ENCODE assay signal across 8 cellular contexts in genomic region chr1:240691521-240692338, GRCh38.
DNase-seq lines count a peak whose midpoint lies in the region; ATAC-seq and TF ChIP-seq lines count a peak whose summit lies in the region.

No MANE protein-coding gene starts in this region.

- no peak overlapping the region for H3K4me3 Mint-ChIP-seq in osteocyte (ENCODE audit: unreplicated experiment)

- H3K36me3 Mint-ChIP-seq in osteocyte (ENCODE audit: unreplicated experiment): no peaks in the 10 kb centered on the region

- H3K27me3 ChIP-seq in AG04450 (ENCODE audit: control insufficient read depth, insufficient read depth, low read length) (no peaks in the 10 kb centered on the region), fibroblast of lung (ENCODE audit: control insufficient read depth, insufficient read depth, low read length) (no peaks in the 10 kb centered on the region)

- no peaks in the 10 kb centered on the region for H3K9me3 Mint-ChIP-seq in osteocyte (ENCODE audit: unreplicated experiment)

- peak overlapping the region; percentile 49 for H3K4me2 ChIP-seq in fibroblast of lung (ENCODE audit: extremely low read depth, insufficient read depth, low read length)

- in situ Hi-C loops in GM13976 (cut with MboI; ENCODE audit: low sequenced_read_pairs, unreplicated experiment): no loop called here

- no peaks in the 10 kb centered on the region for H3K9me3 ChIP-seq in AG04450 (ENCODE audit: control insufficient read depth, insufficient read depth, low read length)
- no peaks in the 10 kb centered on the region for H3K9me3 ChIP-seq in fibroblast of lung (ENCODE audit: control insufficient read depth, insufficient read depth, low read depth, low read length)

- H3K36me3 ChIP-seq in fibroblast of lung (ENCODE audit: control insufficient read depth, insufficient read depth, low read length): no peaks in the 10 kb centered on the region

- H3K9ac ChIP-seq in fibroblast of lung (ENCODE audit: insufficient read depth, low read length): no peak overlapping the region

- no peak for ATAC-seq in omental fat pad (ENCODE audit: low FRiP score)

- POLR2A ChIA-PET in AG04450 (lab: Yijun Ruan, JAX): interaction anchor here (1.0 to 1.9 kb wide), 4 partner anchors 9 to 501 kb away, joined by 3 to 12 read pairs (median 6); partner anchors contain the start of gene GREM2

- CTCF ChIA-PET in AG04450 (lab: Charles Lee): interaction anchor here (0.6 to 3.6 kb wide), 42 partner anchors 8 to 688 kb away, joined by 3 to 29 read pairs (median 4); partner anchors contain the start of gene GREM2

- H3K4me3 ChIP-seq in AG04450 (ENCODE audit: low read depth, low read length) (no peak overlapping the region), fibroblast of lung (replicated peaks in 1 of 4; ENCODE audit: control extremely low read depth in 1 of 4, insufficient read depth in 1 of 4, low read depth in 3 of 4, low read length in 4 of 4) (no peak overlapping the region)

- TF ChIP-seq CTCF in AG04450 (IDR thresholded peaks at IDR 0.05; ENCODE audit: low read depth, low read length) (peak; percentile 98), GM13976 (IDR thresholded peaks at IDR 0.05; ENCODE audit: borderline replicate concordance, control extremely low read depth, extremely low read depth, insufficient read depth, missing control alignments) (peak; percentile 23), fibroblast of lung (conservative IDR thresholded peaks at IDR 0.05 in 1 of 2, IDR thresholded peaks at IDR 0.05 in 1 of 2; ENCODE audit: low read depth in 1 of 2, low read length in 2 of 2) (peak; percentile 84 to 87), osteocyte (IDR thresholded peaks at IDR 0.05) (peak; percentile 90), omental fat pad (IDR thresholded peaks at IDR 0.05) (peak in 1 of 3 donors; percentile 50)

- no peak for DNase-seq in AG04450 (ENCODE audit: low read depth, low spot score)
- DNase-seq in GM13976 (ENCODE audit: low spot score): no peak
- DNase-seq in fibroblast of lung (ENCODE audit: low read depth in 2 of 2): peak; percentile 56 to 63
- no peak for DNase-seq in osteocyte (ENCODE audit: extremely low spot score, unreplicated experiment)
- DNase-seq in activated CD4-positive, CD25-positive, alpha-beta regulatory T cell treated with anti-CD3 and anti-CD28 coated beads, Interleukin-2, amount 50 U/mL, for 72 hours: no peak
- no peak for DNase-seq in omental fat pad (ENCODE audit: low spot score)
- DNase-seq in AML-193 (lab: John Stamatoyannopoulos, UW): no peak

- H3K4me1 ChIP-seq in fibroblast of lung (ENCODE audit: control insufficient read depth, extremely low read depth, insufficient read depth, low read length): peaks cover 5% of the 10 kb centered on the region

- no peak overlapping the region for H2AFZ ChIP-seq in fibroblast of lung (ENCODE audit: low read length)

- no peaks in the 10 kb centered on the region for H4K20me1 ChIP-seq in fibroblast of lung (ENCODE audit: control insufficient read depth, extremely low read depth, insufficient read depth, low read length)

- H3K27ac ChIP-seq in AG04450 (ENCODE audit: low read depth, low read length) (no peak overlapping the region), fibroblast of lung (ENCODE audit: insufficient read depth, low read length) (no peak overlapping the region)

- H3K79me2 ChIP-seq in fibroblast of lung (ENCODE audit: control insufficient read depth, insufficient read depth, low read length): no peaks in the 10 kb centered on the region

- no peak overlapping the region for H3K27ac Mint-ChIP-seq in osteocyte (ENCODE audit: unreplicated experiment)

- H3K4me1 Mint-ChIP-seq in osteocyte (ENCODE audit: unreplicated experiment): no peaks in the 10 kb centered on the region

- peaks cover 17% of the 10 kb centered on the region for H3K27me3 Mint-ChIP-seq in osteocyte (ENCODE audit: unreplicated experiment)

TF ChIP-seq in PFSK-1, 5 proteins besides CTCF, POLR2A, EP300 and RAD21:
- TF ChIP-seq POLR2AphosphoS5 (IDR thresholded peaks at IDR 0.05; ENCODE audit: low read depth, low read length): no peak
- no peak for TF ChIP-seq SIN3A (IDR thresholded peaks at IDR 0.05; ENCODE audit: borderline replicate concordance, insufficient read depth, low read length)
- TF ChIP-seq TAF1 (IDR thresholded peaks at IDR 0.05; ENCODE audit: borderline replicate concordance, insufficient read depth, low read length): no peak
- peak; percentile 31 to 79; a peak in 2 of 4 replicates for TF ChIP-seq REST (IDR thresholded peaks at IDR 0.05; ENCODE audit: insufficient read depth in 1 of 2, low read depth in 2 of 2, low read length in 2 of 2)
- TF ChIP-seq FOXP2 (optimal IDR thresholded peaks at IDR 0.05; ENCODE audit: borderline replicate concordance, extremely low read depth, extremely low read length, insufficient read depth): no peak

Comparison
In these comparisons a context has a peak if more than half of its experiments do, and no peak if none do; other contexts are left out.
1. DNase-seq: peak in fibroblast of lung (2 of 2); none in AG04450 (single experiment), GM13976 (single experiment), osteocyte (single experiment), activated CD4-positive, CD25-positive, alpha-beta regulatory T cell treated with anti-CD3 and anti-CD28 coated beads, Interleukin-2, amount 50 U/mL, for 72 hours (single experiment), omental fat pad (single experiment) and AML-193 (0 of 2).